In genomic region chr14:41568979-41569378, GRCh38 we compare ENCODE assay signal across 11 cellular contexts. TPM values are rescaled to one million over a fixed set of nuclear protein-coding genes. Genes with fewer than 3 reads are reported as not detected.
"Had no signal": no experiment of that assay in that cellular context is flagged by ENCODE, and none has a peak within 500 bp of the region (broad histone marks: within the 10 kb centered on the region; RNA-seq: fewer than 3 reads in every experiment).

No MANE protein-coding gene starts in this region.

- H3K4me2 ChIP-seq: GM23338 had no signal

- H3K4me1 ChIP-seq: HAP-1 had no signal

- DNase-seq: GM23248, GOT3, H7, H9, HCEC 1CT, HFFc6 had no signal

- ATAC-seq: GM23338, HCT116 had no signal

- FAIRE-seq: H1, H54 had no signal

- H3K9ac ChIP-seq: GM23248 had no signal

- H3K4me3 ChIP-seq: GM23248, GM23338, HAP-1 had no signal

- H3K27ac ChIP-seq: GM23248 had no signal

- H3K36me3 ChIP-seq: HAP-1 had no signal

- H2AFZ ChIP-seq: GM23248, GM23338 had no signal

- H3K9me3 ChIP-seq: HAP-1 had no signal

RNA-seq across cellular contexts. Expression of gene LRFN5, which starts 37.7 kb away (rescaled TPM):
- total RNA-seq: HFFc6 had no signal
